ENCODE assay signal across 10 cellular contexts in the genomic region with DNA sequence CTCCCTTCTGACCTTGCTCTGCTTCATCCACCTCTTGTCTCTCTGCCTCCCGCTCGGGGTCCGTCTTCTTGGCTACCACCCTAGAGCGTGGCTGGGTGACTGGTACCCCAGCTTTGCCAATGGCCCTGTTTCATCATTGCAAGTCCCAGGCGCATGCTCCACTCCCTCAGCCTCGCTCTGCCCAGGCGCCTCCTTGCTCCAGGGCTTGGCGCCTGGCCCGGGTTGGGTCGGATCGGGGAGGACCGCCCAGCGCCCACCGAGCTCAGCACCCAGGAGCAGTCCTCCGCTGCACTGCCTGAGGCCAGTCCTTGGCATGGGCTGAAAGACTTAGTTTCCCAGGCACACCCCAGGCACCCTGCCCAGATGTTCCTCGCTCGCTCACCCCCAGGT. TPM values are rescaled to one million over a fixed set of nuclear protein-coding genes. Genes with fewer than 3 reads are reported as not detected.
A peak's percentile ranks its signal among the peaks of the same experiment; 100 is the strongest.
DNase-seq lines count a peak whose midpoint lies in the region; ATAC-seq and TF ChIP-seq lines count a peak whose summit lies in the region.
"Had no signal": no experiment of that assay in that cellular context is flagged by ENCODE, and none has a peak within 500 bp of the region (broad histone marks: within the 10 kb centered on the region; RNA-seq: fewer than 3 reads in every experiment).

No MANE protein-coding gene starts in this region.

- H3K9ac ChIP-seq in GM23248 (peak overlapping the region; percentile 82), smooth muscle cell (ENCODE audit: low read depth) (no peak overlapping the region)

- POLR2A ChIA-PET in MCF 10A (lab: Yijun Ruan, JAX), result interaction anchor here (0.7 kb wide), 1 partner anchor 25 kb away, joined by 3 read pairs; the partner anchor contains the start of gene HAUS7
- POLR2A ChIA-PET in activated CD4-positive, alpha-beta T cell treated with anti-CD3 and anti-CD28 coated beads, Interleukin-2, amount 10 ng/mL, durations not matched to agents 7 days and 5 days (lab: Charles Lee), result no interaction called here

- peak overlapping the region; percentile 87 for H3K4me3 ChIP-seq in GM23248
- no peak overlapping the region for H3K4me3 ChIP-seq in hepatocyte
- H3K4me3 ChIP-seq in smooth muscle cell, result peak overlapping the region; percentile 55

- H3K27ac ChIP-seq in GM23248 (peak overlapping the region; percentile 53), hepatocyte (no peak overlapping the region), smooth muscle cell (ENCODE audit: low read depth) (no peak overlapping the region)

- H3K4me1 Mint-ChIP-seq in MCF 10A (ENCODE audit: insufficient read depth, unreplicated experiment), result peaks cover 6% of the 10 kb centered on the region
- no peaks in the 10 kb centered on the region for H3K4me1 Mint-ChIP-seq in activated CD4-positive, alpha-beta T cell treated with anti-CD3 and anti-CD28 coated beads, Interleukin-2, amount 10 ng/mL, durations not matched to agents 7 days and 5 days

- DNase-seq in GM23248, result peak; percentile 70
- peak; percentile 23 for DNase-seq in MCF 10A (ENCODE audit: unreplicated experiment)
- DNase-seq in hepatocyte (ENCODE audit: low spot score), result peak; percentile 46
- DNase-seq in smooth muscle cell (lab: John Stamatoyannopoulos, UW; ENCODE audit: unreplicated experiment), result peak; percentile 40
- DNase-seq in activated CD4-positive, alpha-beta T cell treated with anti-CD3 and anti-CD28 coated beads, Interleukin-2, amount 10 ng/mL, durations not matched to agents 7 days and 5 days, result no peak
- DNase-seq in stimulated activated CD4-positive, alpha-beta T cell treated with anti-CD3 and anti-CD28 coated beads, Interleukin-4, amount 100 ng/mL, for 24 hours, result no peak
- DNase-seq in activated CD4-positive, alpha-beta T cell treated with anti-CD3 and anti-CD28 coated beads for 4 hours, result no peak

- H3K27me3 ChIP-seq in GM23248 (replicated peaks; ENCODE audit: insufficient read depth) (no peaks in the 10 kb centered on the region), hepatocyte (no peaks in the 10 kb centered on the region), smooth muscle cell (ENCODE audit: low read depth) (no peaks in the 10 kb centered on the region)

- H3K9me2 ChIP-seq in GM23248 (ENCODE audit: insufficient read depth), result no peaks in the 10 kb centered on the region
- H3K9me2 ChIP-seq in hepatocyte (replicated peaks; ENCODE audit: insufficient read depth), result no peaks in the 10 kb centered on the region

- CTCF ChIA-PET in MCF 10A (lab: Yijun Ruan, JAX), result no interaction called here
- CTCF ChIA-PET in activated CD4-positive, alpha-beta T cell treated with anti-CD3 and anti-CD28 coated beads, Interleukin-2, amount 10 ng/mL, durations not matched to agents 7 days and 5 days (lab: Charles Lee), result no interaction called here

- H2AFZ ChIP-seq in GM23248 (peak overlapping the region; percentile 54), hepatocyte (no peak overlapping the region), smooth muscle cell (ENCODE audit: low read depth) (no peak overlapping the region)

- peak overlapping the region; percentile 80 for H3K4me2 ChIP-seq in GM23248 (ENCODE audit: unreplicated experiment)
- H3K4me2 ChIP-seq in hepatocyte, result peak overlapping the region; percentile 76
- peak overlapping the region; percentile 87 for H3K4me2 ChIP-seq in smooth muscle cell

- no TSS peak for BruUV-seq in MCF 10A (replicated peaks; lab: Mats Ljungman, UMichigan)

- whole genome bisulfite sequencing in GM23248 (ENCODE audit: low coverage in 1 of 2, low lambda C conversion rate in 2 of 2, missing lambda C conversion rate in 2 of 2), 2 experiments, result 0 to 2% methylated on average over 7 to 13 of the region's 17 CpGs
- WGBS in hepatocyte (ENCODE audit: low lambda C conversion rate, missing lambda C conversion rate), result 58% methylated on average over 17 of the region's 17 CpGs
- WGBS in smooth muscle cell (ENCODE audit: low lambda C conversion rate), result 71% methylated on average over 17 of the region's 17 CpGs

- H3K79me2 ChIP-seq in GM23248 (ENCODE audit: insufficient read depth), result peaks cover 35% of the 10 kb centered on the region
- no peaks in the 10 kb centered on the region for H3K79me2 ChIP-seq in hepatocyte
- peaks cover 40% of the 10 kb centered on the region for H3K79me2 ChIP-seq in smooth muscle cell (ENCODE audit: low read depth)

- H3K4me1 ChIP-seq in GM23248 (ENCODE audit: insufficient read depth), result 0 out of 2 replicates have a peak, but pooled peaks cover 5% of the 10 kb centered on the region
- H3K4me1 ChIP-seq in hepatocyte (ENCODE audit: insufficient read depth), result peaks cover 14% of the 10 kb centered on the region
- peaks cover 5% of the 10 kb centered on the region for H3K4me1 ChIP-seq in smooth muscle cell (ENCODE audit: low read depth)

- H3K27me3 Mint-ChIP-seq in MCF 10A (ENCODE audit: insufficient read depth, unreplicated experiment), result no peaks in the 10 kb centered on the region
- peaks cover 2% of the 10 kb centered on the region for H3K27me3 Mint-ChIP-seq in activated CD4-positive, alpha-beta T cell treated with anti-CD3 and anti-CD28 coated beads, Interleukin-2, amount 10 ng/mL, durations not matched to agents 7 days and 5 days

- no peaks in the 10 kb centered on the region for H3K36me3 Mint-ChIP-seq in MCF 10A (ENCODE audit: insufficient read depth, unreplicated experiment)
- H3K36me3 Mint-ChIP-seq in activated CD4-positive, alpha-beta T cell treated with anti-CD3 and anti-CD28 coated beads, Interleukin-2, amount 10 ng/mL, durations not matched to agents 7 days and 5 days (ENCODE audit: low read depth), result no peaks in the 10 kb centered on the region

- intact Hi-C loops in MCF 10A (cut with micrococcal nuclease), result no loop called here

- H3F3A ChIP-seq in GM23248 (ENCODE audit: insufficient read depth) (no peaks in the 10 kb centered on the region), smooth muscle cell (ENCODE audit: low read depth) (no peaks in the 10 kb centered on the region)

- peak overlapping the region; percentile 59 for H3K27ac Mint-ChIP-seq in MCF 10A (ENCODE audit: low read depth, unreplicated experiment)
- no peak overlapping the region for H3K27ac Mint-ChIP-seq in activated CD4-positive, alpha-beta T cell treated with anti-CD3 and anti-CD28 coated beads, Interleukin-2, amount 10 ng/mL, durations not matched to agents 7 days and 5 days

- H3K9me3 ChIP-seq in GM23248 (ENCODE audit: low read depth) (no peaks in the 10 kb centered on the region), hepatocyte (ENCODE audit: low read depth) (no peaks in the 10 kb centered on the region), smooth muscle cell (replicated peaks; ENCODE audit: low read depth) (no peaks in the 10 kb centered on the region)

- H3K36me3 ChIP-seq in GM23248 (ENCODE audit: low read depth) (no peaks in the 10 kb centered on the region), hepatocyte (replicated peaks; ENCODE audit: insufficient read depth, low read depth) (no peaks in the 10 kb centered on the region), smooth muscle cell (ENCODE audit: low read depth) (no peaks in the 10 kb centered on the region)

- H3K4me3 Mint-ChIP-seq in MCF 10A (ENCODE audit: unreplicated experiment), result peak overlapping the region; percentile 51
- H3K4me3 Mint-ChIP-seq in activated CD4-positive, alpha-beta T cell treated with anti-CD3 and anti-CD28 coated beads, Interleukin-2, amount 10 ng/mL, durations not matched to agents 7 days and 5 days, result no peak overlapping the region

- peaks cover under 1% of the 10 kb centered on the region for H3K9me3 Mint-ChIP-seq in MCF 10A (ENCODE audit: unreplicated experiment)
- H3K9me3 Mint-ChIP-seq in activated CD4-positive, alpha-beta T cell treated with anti-CD3 and anti-CD28 coated beads, Interleukin-2, amount 10 ng/mL, durations not matched to agents 7 days and 5 days, result no peaks in the 10 kb centered on the region

- H4K20me1 ChIP-seq in GM23248 (ENCODE audit: insufficient read depth), result no peaks in the 10 kb centered on the region
- no peaks in the 10 kb centered on the region for H4K20me1 ChIP-seq in hepatocyte (ENCODE audit: insufficient read depth, poor library complexity, severe bottlenecking)
- peaks cover 40% of the 10 kb centered on the region for H4K20me1 ChIP-seq in smooth muscle cell (ENCODE audit: low read depth)

- in situ Hi-C loops in GM23248 (cut with MboI), result no loop called here

- no peak for ATAC-seq in GM19452 (IDR thresholded peaks at IDR 0.05; ENCODE audit: unreplicated experiment)

- TF ChIP-seq CTCF in MCF 10A (IDR thresholded peaks at IDR 0.05; ENCODE audit: unreplicated experiment) (no peak), hepatocyte (IDR thresholded peaks at IDR 0.05; ENCODE audit: poor library complexity) (peak; percentile 5), smooth muscle cell (IDR thresholded peaks at IDR 0.05; ENCODE audit: borderline replicate concordance, insufficient read depth, poor library complexity, severe bottlenecking) (no peak)

RNA-seq across cellular contexts. Expression of gene BGN, which starts 0.6 kb away (rescaled TPM):
- 115 and 129 TPM in 2 replicates for total RNA-seq in GM23248 (2014; rRNA removed; shearing (Covaris generic))
- polyA plus RNA-seq in GM23248 (2016; fragmentation: Nextera tagmentation; extraction: Ambion mirVana) (308 and 314 TPM in 2 replicates), hepatocyte (27.5 and 35.8 TPM in 2 replicates), smooth muscle cell (387 and 621 TPM in 2 replicates)
- total RNA-seq in MCF 10A (2022) (1.3 and 1.4 TPM in 2 replicates), hepatocyte (12.5 and 14.5 TPM in 2 replicates), smooth muscle cell (262 and 298 TPM in 2 replicates)
- total RNA-seq in activated CD4-positive, alpha-beta T cell treated with anti-CD3 and anti-CD28 coated beads, Interleukin-2, amount 10 ng/mL, durations not matched to agents 7 days and 5 days, result not detected
- total RNA-seq: SK-MEL-5 had no signal

RNA-seq across cellular contexts. Expression of gene ATP2B3, which starts 22.1 kb away (rescaled TPM):
- not detected in 2 replicates for total RNA-seq in GM23248 (2014; rRNA removed; shearing (Covaris generic))
- polyA plus RNA-seq in GM23248 (2016; fragmentation: Nextera tagmentation; extraction: Ambion mirVana) (not detected in 2 replicates), hepatocyte (0.07 and 0.12 TPM in 2 replicates), smooth muscle cell (0.05 and 0.31 TPM in 2 replicates)
- total RNA-seq in MCF 10A (2022) (not detected in 2 replicates), hepatocyte (0.12 TPM in 1 of 2 replicates, not detected in the other), smooth muscle cell (0.22 TPM in 2 replicates)
- under 1 TPM in 1 of 2 experiments, not detected in 1; 0.05 TPM for total RNA-seq in activated CD4-positive, alpha-beta T cell treated with anti-CD3 and anti-CD28 coated beads, Interleukin-2, amount 10 ng/mL, durations not matched to agents 7 days and 5 days
- total RNA-seq: left lobe of liver had no signal

RNA-seq across cellular contexts. Expression of gene HAUS7, which starts 25.0 kb away (rescaled TPM):
- total RNA-seq in GM23248 (2014; rRNA removed; shearing (Covaris generic)), result 18.1 and 28.3 TPM in 2 replicates
- 17.3 and 24.5 TPM in 2 replicates for polyA plus RNA-seq in GM23248 (2016; fragmentation: Nextera tagmentation; extraction: Ambion mirVana)
- 13.0 and 19.4 TPM in 2 replicates for total RNA-seq in MCF 10A (2022)
- 6.8 and 17.5 TPM in 2 replicates for total RNA-seq in hepatocyte
- 19.7 and 23.1 TPM in 2 replicates for polyA plus RNA-seq in hepatocyte
- total RNA-seq in smooth muscle cell, result 8.9 and 18.5 TPM in 2 replicates
- 26.1 and 27.4 TPM in 2 replicates for polyA plus RNA-seq in smooth muscle cell
- total RNA-seq in activated CD4-positive, alpha-beta T cell treated with anti-CD3 and anti-CD28 coated beads, Interleukin-2, amount 10 ng/mL, durations not matched to agents 7 days and 5 days, result 10 to 100 TPM; 37.6 to 45.9 TPM

RNA-seq across cellular contexts. Expression of gene TREX2, which starts 49.5 kb away (rescaled TPM):
- 0.76 and 6.2 TPM in 2 replicates for total RNA-seq in GM23248 (2014; rRNA removed; shearing (Covaris generic))
- polyA plus RNA-seq in GM23248 (2016; fragmentation: Nextera tagmentation; extraction: Ambion mirVana), result 0.24 and 0.25 TPM in 2 replicates
- total RNA-seq in MCF 10A (2022), result 0.49 and 0.75 TPM in 2 replicates
- total RNA-seq in hepatocyte, result 0.60 and 0.76 TPM in 2 replicates
- polyA plus RNA-seq in hepatocyte, result 0.81 and 1.3 TPM in 2 replicates
- total RNA-seq in smooth muscle cell, result 1.3 and 4.0 TPM in 2 replicates
- 0.41 and 2.5 TPM in 2 replicates for polyA plus RNA-seq in smooth muscle cell
- 1 to 10 TPM; 3.0 to 3.4 TPM for total RNA-seq in activated CD4-positive, alpha-beta T cell treated with anti-CD3 and anti-CD28 coated beads, Interleukin-2, amount 10 ng/mL, durations not matched to agents 7 days and 5 days

Comparison
In these comparisons a context has a peak if more than half of its experiments do, and no peak if none do; other contexts are left out.
1. DNase-seq: peak in GM23248 (single experiment), MCF 10A (single experiment), hepatocyte (single experiment) and smooth muscle cell (single experiment); none in activated CD4-positive, alpha-beta T cell treated with anti-CD3 and anti-CD28 coated beads, Interleukin-2, amount 10 ng/mL, durations not matched to agents 7 days and 5 days (single experiment), stimulated activated CD4-positive, alpha-beta T cell treated with anti-CD3 and anti-CD28 coated beads, Interleukin-4, amount 100 ng/mL, for 24 hours (single experiment) and activated CD4-positive, alpha-beta T cell treated with anti-CD3 and anti-CD28 coated beads for 4 hours (0 of 2).
2. Peak in every context shown above with its lines, with median percentiles within 50 percentile points of each other: H3K4me2 ChIP-seq.